ENCODE assay signal across 17 cellular contexts in genomic region chr1:169884616-169885015, GRCh38. TPM values are rescaled to one million over a fixed set of nuclear protein-coding genes. Genes with fewer than 3 reads are reported as not detected.
DNase-seq lines count a peak whose midpoint lies in the region; ATAC-seq, FAIRE-seq and TF ChIP-seq lines count a peak whose summit lies in the region.
"Had no signal": no experiment of that assay in that cellular context is flagged by ENCODE, and none has a peak within 500 bp of the region (broad histone marks: within the 10 kb centered on the region; RNA-seq: fewer than 3 reads in every experiment).

No MANE protein-coding gene starts in this region.

- H3K36me3 Mint-ChIP-seq in HFFc6 (ENCODE audit: low read depth), result peaks cover 32% of the 10 kb centered on the region

- peaks cover 48% of the 10 kb centered on the region for H3K4me1 Mint-ChIP-seq in HFFc6 (ENCODE audit: low read depth)

- no peaks in the 10 kb centered on the region for H3K27me3 Mint-ChIP-seq in HFFc6 (ENCODE audit: insufficient read depth)
- H3K27me3 Mint-ChIP-seq: CD4-positive, alpha-beta memory T cell had no signal

- no peak overlapping the region for H2AFZ ChIP-seq in osteoblast (ENCODE audit: low read length)

- H3K9me3 Mint-ChIP-seq in HFFc6, result no peaks in the 10 kb centered on the region
- H3K9me3 Mint-ChIP-seq: CD14-positive monocyte; CD4-positive, alpha-beta memory T cell had no signal

- FAIRE-seq in D721Med (lab: Jason Lieb, UNC) (peak; percentile 44), bronchial epithelial cell (lab: Jason Lieb, UNC) (no peak)
- FAIRE-seq: G401.6, GM12891 had no signal

- no peak for TF ChIP-seq CTCF in D721Med (IDR thresholded peaks at IDR 0.05; ENCODE audit: insufficient read depth, missing control alignments)
- no peak for TF ChIP-seq CTCF in HFFc6 (IDR thresholded peaks at IDR 0.05)
- no peak for TF ChIP-seq CTCF in bronchial epithelial cell (IDR thresholded peaks at IDR 0.05; ENCODE audit: insufficient read depth, low read length, severe bottlenecking)
- TF ChIP-seq CTCF in osteoblast (IDR thresholded peaks at IDR 0.05; ENCODE audit: extremely low read depth, low read depth, low read length), result no peak

- peaks cover 26% of the 10 kb centered on the region for H3K79me2 ChIP-seq in osteoblast (ENCODE audit: insufficient read depth, low read length)

- DNase-seq in D721Med (ENCODE audit: insufficient read length, low spot score) (no peak), HFFc6 (peak; percentile 4), bronchial epithelial cell (ENCODE audit: low read depth) (peak; percentile 4), osteoblast (ENCODE audit: insufficient read length, low spot score, missing footprints) (no peak), epidermal melanocyte (ENCODE audit: insufficient read length, low spot score) (no peak), Right ventricle myocardium inferior (ENCODE audit: missing footprints) (no peak)
- DNase-seq in activated effector memory CD4-positive, alpha-beta T cell treated with anti-CD3 and anti-CD28 coated beads, Interleukin-2, amount 50 U/mL, for 16 hours, result no peak
- DNase-seq: 8988T; CD4-positive, alpha-beta memory T cell; DMS79 treated with DMSO at 0.1 percent for 48 hours; GOT3; H7 had no signal

- ATAC-seq in Right ventricle myocardium inferior (no peak), HG03565 (IDR thresholded peaks at IDR 0.05; ENCODE audit: unreplicated experiment) (no peak)

- no peaks in the 10 kb centered on the region for H3K27me3 ChIP-seq in bronchial epithelial cell (ENCODE audit: control insufficient read depth, insufficient read depth, low read length)
- H3K27me3 ChIP-seq in osteoblast (ENCODE audit: insufficient read depth, low read length), result no peaks in the 10 kb centered on the region
- H3K27me3 ChIP-seq: BLaER1 had no signal

- H3K4me3 ChIP-seq in bronchial epithelial cell (ENCODE audit: low read depth, low read length) (no peak overlapping the region), osteoblast (ENCODE audit: insufficient read depth, low read length) (no peak overlapping the region)
- H3K4me3 ChIP-seq: BLaER1 had no signal

- no peak overlapping the region for H3K4me2 ChIP-seq in osteoblast (ENCODE audit: insufficient read depth, low read length)
- H3K4me2 ChIP-seq: BLaER1 had no signal

- H3K36me3 ChIP-seq in bronchial epithelial cell (ENCODE audit: control insufficient read depth, insufficient read depth, low read length), result peaks cover 5% of the 10 kb centered on the region
- H3K36me3 ChIP-seq in osteoblast (ENCODE audit: insufficient read depth, low read length), result peaks cover 15% of the 10 kb centered on the region

- peaks cover 25% of the 10 kb centered on the region for H3K4me1 ChIP-seq in osteoblast (ENCODE audit: insufficient read depth, low read length)
- H3K4me1 ChIP-seq: BLaER1 had no signal

- H3K4me3 Mint-ChIP-seq in HFFc6, result no peak overlapping the region
- H3K4me3 Mint-ChIP-seq: CD14-positive monocyte; CD4-positive, alpha-beta memory T cell had no signal

- intact Hi-C loops in Right ventricle myocardium inferior (cut with DNase I), result no loop called here

- H3K27ac Mint-ChIP-seq in HFFc6, result no peak overlapping the region
- H3K27ac Mint-ChIP-seq: CD14-positive monocyte had no signal

- peaks cover 12% of the 10 kb centered on the region for H4K20me1 ChIP-seq in osteoblast (ENCODE audit: insufficient read depth, low read length)
- H4K20me1 ChIP-seq: BLaER1 had no signal

- H3K9me3 ChIP-seq in osteoblast (ENCODE audit: low read depth, low read length), result no peaks in the 10 kb centered on the region
- H3K9me3 ChIP-seq: BLaER1 had no signal

- peak overlapping the region; percentile 15 for H3K27ac ChIP-seq in osteoblast (ENCODE audit: low read depth, low read length)
- H3K27ac ChIP-seq: BLaER1 had no signal

RNA-seq across cellular contexts. Expression of gene SCYL3, which starts 9.1 kb away (rescaled TPM):
- 1 to 10 TPM; 4.4 to 5.2 (median 4.7) TPM for total RNA-seq in HFFc6 (2021; fragmentation: NEBNext Ultra II Directional; extraction: Animal tissue kit (Norgen Biotek cat#: 25700))
- total RNA-seq in bronchial epithelial cell (4.5 and 11.5 TPM in 2 replicates), osteoblast (9.4 and 10.1 TPM in 2 replicates), Right ventricle myocardium inferior (5.6 TPM)

Comparison
In these comparisons a context has a peak if more than half of its experiments do, and no peak if none do; other contexts are left out.
1. DNase-seq: peak in HFFc6 (single experiment) and bronchial epithelial cell (single experiment); none in D721Med (single experiment), osteoblast (single experiment), activated effector memory CD4-positive, alpha-beta T cell treated with anti-CD3 and anti-CD28 coated beads, Interleukin-2, amount 50 U/mL, for 16 hours (single experiment), epidermal melanocyte (single experiment) and Right ventricle myocardium inferior (single experiment).